18 cellular contexts compared by ENCODE assay signal in the genomic region with DNA sequence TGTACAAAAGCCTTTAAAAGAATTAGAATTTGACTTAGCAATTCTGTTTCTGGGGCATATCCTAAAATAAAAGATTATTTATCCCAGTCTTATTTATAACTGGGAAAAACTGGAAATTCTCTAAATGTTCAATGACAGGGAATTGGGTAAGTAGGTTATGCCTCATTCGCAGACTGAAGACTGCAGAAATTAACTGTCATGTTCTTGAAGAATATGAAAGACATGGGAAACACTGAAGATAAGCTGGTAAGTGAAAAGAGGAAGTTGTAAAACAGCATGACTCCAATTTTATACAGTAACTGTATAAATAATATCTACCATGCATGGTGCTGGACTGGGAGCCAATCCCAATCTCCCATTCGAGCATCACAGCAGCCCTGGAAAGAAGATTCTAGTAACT. TPM values are rescaled to one million over a fixed set of nuclear protein-coding genes. Genes with fewer than 3 reads are reported as not detected.
A peak's percentile ranks its signal among the peaks of the same experiment; 100 is the strongest.
DNase-seq lines count a peak whose midpoint lies in the region; ATAC-seq and TF ChIP-seq lines count a peak whose summit lies in the region.
"Had no signal": no experiment of that assay in that cellular context is flagged by ENCODE, and none has a peak within 500 bp of the region (broad histone marks: within the 10 kb centered on the region; RNA-seq: fewer than 3 reads in every experiment).

No MANE protein-coding gene starts in this region.

- TF ChIP-seq POLR2A in vagina (IDR thresholded peaks at IDR 0.05) = no peak

- POLR2A ChIA-PET in WTC11 (lab: Charles Lee) = interaction anchor here (0.6 to 2.4 kb wide), 13 partner anchors 12 to 243 kb away, joined by 3 to 37 read pairs (median 5); a partner anchor contains a TSS
- POLR2A ChIA-PET in activated CD4-positive, alpha-beta memory T cell treated with anti-CD3 and anti-CD28 coated beads for 36 hours (lab: Charles Lee) = no interaction called here
- POLR2A ChIA-PET in activated CD8-positive, alpha-beta T cell treated with anti-CD3 and anti-CD28 coated beads, Interleukin-2, amount 10 ng/mL, durations not matched to agents 7 days and 5 days (lab: Charles Lee) = no interaction called here

- no peaks in the 10 kb centered on the region for H3K36me3 ChIP-seq in HUES48 (ENCODE audit: control insufficient read depth, insufficient read depth, low read length)
- H3K36me3 ChIP-seq in osteoblast (ENCODE audit: insufficient read depth, low read length) = no peaks in the 10 kb centered on the region
- H3K36me3 ChIP-seq in vagina = no peaks in the 10 kb centered on the region
- H3K36me3 ChIP-seq: prostate gland had no signal

- H3K4me1 Mint-ChIP-seq in WTC11 = peaks cover 73% of the 10 kb centered on the region
- no peaks in the 10 kb centered on the region for H3K4me1 Mint-ChIP-seq in activated CD4-positive, alpha-beta memory T cell treated with anti-CD3 and anti-CD28 coated beads for 36 hours (ENCODE audit: low read depth)
- peaks cover 4% of the 10 kb centered on the region for H3K4me1 Mint-ChIP-seq in activated CD8-positive, alpha-beta T cell treated with anti-CD3 and anti-CD28 coated beads, Interleukin-2, amount 10 ng/mL, durations not matched to agents 7 days and 5 days (ENCODE audit: low read depth)
- H3K4me1 Mint-ChIP-seq: stimulated activated naive CD8-positive, alpha-beta T cell treated with anti-CD3 and anti-CD28 coated beads, Interleukin-15, amount 100 ng/mL, for 72 hours had no signal

- CTCF ChIA-PET in WTC11 (lab: Charles Lee) = interaction anchor here (0.8 to 2.3 kb wide), 8 partner anchors 47 to 96 kb away, joined by 3 to 26 read pairs (median 4); no protein-coding TSS in a partner anchor
- CTCF ChIA-PET in activated CD4-positive, alpha-beta memory T cell treated with anti-CD3 and anti-CD28 coated beads for 36 hours (lab: Charles Lee) = no interaction called here
- CTCF ChIA-PET in activated CD8-positive, alpha-beta T cell treated with anti-CD3 and anti-CD28 coated beads, Interleukin-2, amount 10 ng/mL, durations not matched to agents 7 days and 5 days (lab: Charles Lee) = no interaction called here

- no peaks in the 10 kb centered on the region for H3K36me3 Mint-ChIP-seq in WTC11
- no peaks in the 10 kb centered on the region for H3K36me3 Mint-ChIP-seq in activated CD4-positive, alpha-beta memory T cell treated with anti-CD3 and anti-CD28 coated beads for 36 hours
- no peaks in the 10 kb centered on the region for H3K36me3 Mint-ChIP-seq in activated CD8-positive, alpha-beta T cell treated with anti-CD3 and anti-CD28 coated beads, Interleukin-2, amount 10 ng/mL, durations not matched to agents 7 days and 5 days (ENCODE audit: low read depth)
- H3K36me3 Mint-ChIP-seq: activated naive CD8-positive, alpha-beta T cell treated with anti-CD3 and anti-CD28 coated beads, Interleukin-2, amount 10 ng/mL, durations not matched to agents 7 days and 5 days; CD4-positive, alpha-beta memory T cell had no signal

- H3K9me3 ChIP-seq in HUES48 (ENCODE audit: control insufficient read depth, insufficient read depth, low read length) (no peaks in the 10 kb centered on the region), osteoblast (ENCODE audit: low read depth, low read length) (no peaks in the 10 kb centered on the region), vagina (no peaks in the 10 kb centered on the region)
- H3K9me3 ChIP-seq: prostate gland had no signal

- intact Hi-C loops in activated CD4-positive, alpha-beta memory T cell treated with anti-CD3 and anti-CD28 coated beads for 36 hours (cut with micrococcal nuclease) = no loop called here
- intact Hi-C loops in vagina (cut with DNase I) = no loop called here

- no peak for ATAC-seq in WTC11
- no peak for ATAC-seq in activated CD8-positive, alpha-beta T cell treated with anti-CD3 and anti-CD28 coated beads, Interleukin-2, amount 10 ng/mL, durations not matched to agents 7 days and 5 days
- ATAC-seq: left lobe of liver; Panc1; stimulated activated naive CD8-positive, alpha-beta T cell treated with anti-CD3 and anti-CD28 coated beads, Interleukin-15, amount 100 ng/mL, for 72 hours had no signal

- H3K27me3 Mint-ChIP-seq in WTC11 (ENCODE audit: low read depth) = no peaks in the 10 kb centered on the region
- H3K27me3 Mint-ChIP-seq in activated CD4-positive, alpha-beta memory T cell treated with anti-CD3 and anti-CD28 coated beads for 36 hours = peaks cover 7% of the 10 kb centered on the region
- peaks cover 18% of the 10 kb centered on the region for H3K27me3 Mint-ChIP-seq in activated CD8-positive, alpha-beta T cell treated with anti-CD3 and anti-CD28 coated beads, Interleukin-2, amount 10 ng/mL, durations not matched to agents 7 days and 5 days (ENCODE audit: low read depth)
- H3K27me3 Mint-ChIP-seq: activated T-cell treated with anti-CD3 and anti-CD28 coated beads, Interleukin-2, amount 50 U/mL, for 24 hours had no signal

- H3K27ac ChIP-seq in HUES48 (ENCODE audit: low read depth, low read length) (peak overlapping the region; percentile 99), osteoblast (ENCODE audit: low read depth, low read length) (no peak overlapping the region), vagina (no peak overlapping the region)
- H3K27ac ChIP-seq: prostate gland had no signal

- H3K4me1 ChIP-seq in HUES48 (ENCODE audit: control insufficient read depth, insufficient read depth, low read length) (peaks cover 38% of the 10 kb centered on the region), osteoblast (ENCODE audit: insufficient read depth, low read length) (no peaks in the 10 kb centered on the region), vagina (peaks cover 15% of the 10 kb centered on the region)
- H3K4me1 ChIP-seq: prostate gland had no signal

- H2AFZ ChIP-seq in osteoblast (ENCODE audit: low read length) = no peak overlapping the region

- no peaks in the 10 kb centered on the region for H4K20me1 ChIP-seq in osteoblast (ENCODE audit: insufficient read depth, low read length)

- DNase-seq in NCI-H69 (lab: John Stamatoyannopoulos, UW) (peak; percentile 4), WTC11 (ENCODE audit: low spot score) (no peak), osteoblast (ENCODE audit: insufficient read length, low spot score, missing footprints) (peak; percentile 46), vagina (ENCODE audit: extremely low spot score in 2 of 2) (no peak)
- DNase-seq in activated CD4-positive, alpha-beta memory T cell treated with anti-CD3 and anti-CD28 coated beads for 36 hours = no peak
- no peak for DNase-seq in activated CD8-positive, alpha-beta T cell treated with anti-CD3 and anti-CD28 coated beads, Interleukin-2, amount 10 ng/mL, durations not matched to agents 7 days and 5 days
- DNase-seq: activated CD4-positive, alpha-beta T cell treated with anti-CD3 and anti-CD28 coated beads for 4 hours; activated naive CD8-positive, alpha-beta T cell treated with anti-CD3 and anti-CD28 coated beads, Interleukin-2, amount 10 ng/mL, durations not matched to agents 7 days and 5 days; activated T-cell treated with anti-CD3 and anti-CD28 coated beads, Interleukin-2, amount 50 U/mL, for 24 hours; CD4-positive, alpha-beta memory T cell; NCI-H1105; stimulated activated CD4-positive, alpha-beta T cell treated with anti-CD3 and anti-CD28 coated beads, Interleukin-12 subunit alpha, Interleukin-12 subunit beta, amount 100 ng/mL, for 4 hours; stimulated activated naive CD8-positive, alpha-beta T cell treated with anti-CD3 and anti-CD28 coated beads, Interleukin-15, amount 100 ng/mL, for 72 hours had no signal

- no peak for TF ChIP-seq CTCF in WTC11 (IDR thresholded peaks at IDR 0.05)
- TF ChIP-seq CTCF in osteoblast (IDR thresholded peaks at IDR 0.05; ENCODE audit: extremely low read depth, low read depth, low read length) = no peak
- TF ChIP-seq CTCF in vagina (IDR thresholded peaks at IDR 0.05) = no peak

- no peaks in the 10 kb centered on the region for H3K79me2 ChIP-seq in osteoblast (ENCODE audit: insufficient read depth, low read length)

- H3K27me3 ChIP-seq in HUES48 (ENCODE audit: control insufficient read depth, insufficient read depth, low read length) = no peaks in the 10 kb centered on the region
- peaks cover 46% of the 10 kb centered on the region for H3K27me3 ChIP-seq in osteoblast (ENCODE audit: insufficient read depth, low read length)
- no peaks in the 10 kb centered on the region for H3K27me3 ChIP-seq in vagina

- peak overlapping the region; percentile 100 for H3K27ac Mint-ChIP-seq in WTC11
- H3K27ac Mint-ChIP-seq in activated CD4-positive, alpha-beta memory T cell treated with anti-CD3 and anti-CD28 coated beads for 36 hours = no peak overlapping the region
- H3K27ac Mint-ChIP-seq in activated CD8-positive, alpha-beta T cell treated with anti-CD3 and anti-CD28 coated beads, Interleukin-2, amount 10 ng/mL, durations not matched to agents 7 days and 5 days = no peak overlapping the region
- H3K27ac Mint-ChIP-seq: activated naive CD8-positive, alpha-beta T cell treated with anti-CD3 and anti-CD28 coated beads, Interleukin-2, amount 10 ng/mL, durations not matched to agents 7 days and 5 days; activated T-cell treated with anti-CD3 and anti-CD28 coated beads, Interleukin-2, amount 50 U/mL, for 24 hours; stimulated activated naive CD8-positive, alpha-beta T cell treated with anti-CD3 and anti-CD28 coated beads, Interleukin-15, amount 100 ng/mL, for 72 hours; T-helper 1 cell treated with Interleukin-12 subunit alpha and Interleukin-12 subunit beta and Interleukin-4 antibody, amounts not matched to agents 30 μg/mL and 1 μg/mL, for 36 hours had no signal

- no peak overlapping the region for H3K4me3 Mint-ChIP-seq in WTC11
- H3K4me3 Mint-ChIP-seq in activated CD4-positive, alpha-beta memory T cell treated with anti-CD3 and anti-CD28 coated beads for 36 hours = no peak overlapping the region
- no peak overlapping the region for H3K4me3 Mint-ChIP-seq in activated CD8-positive, alpha-beta T cell treated with anti-CD3 and anti-CD28 coated beads, Interleukin-2, amount 10 ng/mL, durations not matched to agents 7 days and 5 days
- H3K4me3 Mint-ChIP-seq: activated naive CD8-positive, alpha-beta T cell treated with anti-CD3 and anti-CD28 coated beads, Interleukin-2, amount 10 ng/mL, durations not matched to agents 7 days and 5 days; activated T-cell treated with anti-CD3 and anti-CD28 coated beads, Interleukin-2, amount 50 U/mL, for 24 hours; CD4-positive, alpha-beta memory T cell; stimulated activated naive CD8-positive, alpha-beta T cell treated with anti-CD3 and anti-CD28 coated beads, Interleukin-15, amount 100 ng/mL, for 72 hours; T-helper 1 cell treated with Interleukin-12 subunit alpha and Interleukin-12 subunit beta and Interleukin-4 antibody, amounts not matched to agents 30 μg/mL and 1 μg/mL, for 36 hours had no signal

- no peak overlapping the region for H3K4me2 ChIP-seq in osteoblast (ENCODE audit: insufficient read depth, low read length)

- H3K9ac ChIP-seq in HUES48 (ENCODE audit: low read depth, low read length) = no peak overlapping the region

- no peak overlapping the region for H3K4me3 ChIP-seq in HUES48 (ENCODE audit: low read depth, low read length)
- H3K4me3 ChIP-seq in osteoblast (ENCODE audit: insufficient read depth, low read length) = no peak overlapping the region
- no peak overlapping the region for H3K4me3 ChIP-seq in vagina
- H3K4me3 ChIP-seq: prostate gland had no signal

- no peaks in the 10 kb centered on the region for H3K9me3 Mint-ChIP-seq in WTC11
- H3K9me3 Mint-ChIP-seq in activated CD4-positive, alpha-beta memory T cell treated with anti-CD3 and anti-CD28 coated beads for 36 hours = no peaks in the 10 kb centered on the region
- H3K9me3 Mint-ChIP-seq in activated CD8-positive, alpha-beta T cell treated with anti-CD3 and anti-CD28 coated beads, Interleukin-2, amount 10 ng/mL, durations not matched to agents 7 days and 5 days (ENCODE audit: insufficient read depth) = no peaks in the 10 kb centered on the region
- H3K9me3 Mint-ChIP-seq: activated naive CD8-positive, alpha-beta T cell treated with anti-CD3 and anti-CD28 coated beads, Interleukin-2, amount 10 ng/mL, durations not matched to agents 7 days and 5 days; activated T-cell treated with anti-CD3 and anti-CD28 coated beads, Interleukin-2, amount 50 U/mL, for 24 hours; CD4-positive, alpha-beta memory T cell; stimulated activated naive CD8-positive, alpha-beta T cell treated with anti-CD3 and anti-CD28 coated beads, Interleukin-15, amount 100 ng/mL, for 72 hours; T-helper 1 cell treated with Interleukin-12 subunit alpha and Interleukin-12 subunit beta and Interleukin-4 antibody, amounts not matched to agents 30 μg/mL and 1 μg/mL, for 36 hours had no signal

RNA-seq across cellular contexts. Expression of a gene that starts 50.6 kb away (rescaled TPM):
- total RNA-seq in WTC11 (2021) = 215 to 415 TPM (median 396 TPM) in 3 replicates
- total RNA-seq in osteoblast = 28.3 and 43.4 TPM in 2 replicates
- 10 to 100 TPM; 67.6 to 73.6 TPM for total RNA-seq in activated CD4-positive, alpha-beta memory T cell treated with anti-CD3 and anti-CD28 coated beads for 36 hours
- total RNA-seq in activated CD8-positive, alpha-beta T cell treated with anti-CD3 and anti-CD28 coated beads, Interleukin-2, amount 10 ng/mL, durations not matched to agents 7 days and 5 days = 100 to 1,000 TPM; 113 to 123 TPM
- total RNA-seq in vagina = 286 TPM

Comparison
In these comparisons a context has a peak if more than half of its experiments do, and no peak if none do; other contexts are left out.
1. DNase-seq: peak in NCI-H69 (single experiment) and osteoblast (single experiment); none in WTC11 (single experiment), activated CD4-positive, alpha-beta memory T cell treated with anti-CD3 and anti-CD28 coated beads for 36 hours (single experiment), activated CD8-positive, alpha-beta T cell treated with anti-CD3 and anti-CD28 coated beads, Interleukin-2, amount 10 ng/mL, durations not matched to agents 7 days and 5 days (single experiment) and vagina (0 of 2).